In genomic region chr3:133896002-133896761, GRCh38 we compare ENCODE assay signal across 8 cellular contexts. TPM values are rescaled to one million over a fixed set of nuclear protein-coding genes. Genes with fewer than 3 reads are reported as not detected.
DNase-seq lines count a peak whose midpoint lies in the region; ATAC-seq, FAIRE-seq and TF ChIP-seq lines count a peak whose summit lies in the region.

No MANE protein-coding gene starts in this region.

- TF ChIP-seq POLR2A in right lobe of liver (IDR thresholded peaks at IDR 0.05), result no peak

- intact Hi-C loops in right lobe of liver (cut with DNase I), result no loop called here
- intact Hi-C loops in tibial artery (cut with DNase I; ENCODE audit: low total_unique reads), result no loop called here

- H3K4me3 ChIP-seq in AG10803 (ENCODE audit: low read length) (peak overlapping the region; percentile 59), HUES6 (ENCODE audit: low read depth, low read length) (peak overlapping the region; percentile 79), bronchial epithelial cell (ENCODE audit: low read depth, low read length) (peak overlapping the region; percentile 42), right lobe of liver (peak overlapping the region; percentile 43 to 60 (median 49)), tibial artery (peak overlapping the region; percentile 70 to 87)

- no peak for DNase-seq in AG10803 (ENCODE audit: low read depth)
- no peak for DNase-seq in bronchial epithelial cell (ENCODE audit: low read depth)
- DNase-seq in right lobe of liver, result no peak
- DNase-seq in tibial artery, result no peak
- no peak for DNase-seq in putamen (ENCODE audit: low spot score)

- no peak for FAIRE-seq in bronchial epithelial cell (lab: Jason Lieb, UNC)

- H3K27ac ChIP-seq in HUES6 (ENCODE audit: low read depth, low read length), result no peak overlapping the region
- H3K27ac ChIP-seq in right lobe of liver, result no peak overlapping the region
- peak overlapping the region in 1 of 2 donors; percentile 23 for H3K27ac ChIP-seq in tibial artery

- H3K9me3 ChIP-seq in HUES6 (ENCODE audit: control insufficient read depth, insufficient read depth, low read depth, low read length) (no peaks in the 10 kb centered on the region), right lobe of liver (no peaks in the 10 kb centered on the region), tibial artery (no peaks in the 10 kb centered on the region)

- H3K27me3 ChIP-seq in HUES6 (ENCODE audit: control insufficient read depth, insufficient read depth, low read length) (peaks cover 58% of the 10 kb centered on the region), bronchial epithelial cell (ENCODE audit: control insufficient read depth, insufficient read depth, low read length) (peaks cover 31% of the 10 kb centered on the region), right lobe of liver (peaks cover 0 to 4% of the 10 kb centered on the region in 2 donors), tibial artery (no peaks in the 10 kb centered on the region)

- TF ChIP-seq CTCF in AG10803 (conservative IDR thresholded peaks at IDR 0.05; ENCODE audit: low read length) (no peak), bronchial epithelial cell (IDR thresholded peaks at IDR 0.05; ENCODE audit: insufficient read depth, low read length, severe bottlenecking) (no peak), right lobe of liver (IDR thresholded peaks at IDR 0.05) (no peak), tibial artery (IDR thresholded peaks at IDR 0.05) (no peak)

- WGBS in right lobe of liver (ENCODE audit: insufficient coverage, low coverage, low lambda C conversion rate, missing lambda C conversion rate), result 11% methylated on average over 11 of the region's 37 CpGs

- no peaks in the 10 kb centered on the region for H3K36me3 ChIP-seq in HUES6 (ENCODE audit: control insufficient read depth, insufficient read depth, low read length)
- H3K36me3 ChIP-seq in bronchial epithelial cell (ENCODE audit: control insufficient read depth, insufficient read depth, low read length), result no peaks in the 10 kb centered on the region
- no peaks in the 10 kb centered on the region for H3K36me3 ChIP-seq in right lobe of liver
- no peaks in the 10 kb centered on the region for H3K36me3 ChIP-seq in tibial artery

- no peak overlapping the region for H3K9ac ChIP-seq in HUES6 (ENCODE audit: low read length)

- ATAC-seq in right lobe of liver (no peak), HG02623 (IDR thresholded peaks at IDR 0.05; ENCODE audit: unreplicated experiment) (no peak), HG02884 (IDR thresholded peaks at IDR 0.05; ENCODE audit: unreplicated experiment) (no peak)

- H3K4me1 ChIP-seq in HUES6 (ENCODE audit: control insufficient read depth, insufficient read depth, low read length), result peaks cover 7% of the 10 kb centered on the region
- peaks cover 0 to 13% (median 0%) of the 10 kb centered on the region in 4 donors for H3K4me1 ChIP-seq in right lobe of liver
- H3K4me1 ChIP-seq in tibial artery, result peaks cover 0 to 24% (median 18%) of the 10 kb centered on the region in 4 donors

RNA-seq across cellular contexts. Expression of gene RAB6B, which starts 0.5 kb away (rescaled TPM):
- total RNA-seq in bronchial epithelial cell (under 0.01 and 0.13 TPM in 2 replicates), right lobe of liver (under 1 TPM; 0.09 to 0.60 (median 0.36) TPM)
